Comparison of ENCODE assay signal across 1 cellular context in the genomic region with DNA sequence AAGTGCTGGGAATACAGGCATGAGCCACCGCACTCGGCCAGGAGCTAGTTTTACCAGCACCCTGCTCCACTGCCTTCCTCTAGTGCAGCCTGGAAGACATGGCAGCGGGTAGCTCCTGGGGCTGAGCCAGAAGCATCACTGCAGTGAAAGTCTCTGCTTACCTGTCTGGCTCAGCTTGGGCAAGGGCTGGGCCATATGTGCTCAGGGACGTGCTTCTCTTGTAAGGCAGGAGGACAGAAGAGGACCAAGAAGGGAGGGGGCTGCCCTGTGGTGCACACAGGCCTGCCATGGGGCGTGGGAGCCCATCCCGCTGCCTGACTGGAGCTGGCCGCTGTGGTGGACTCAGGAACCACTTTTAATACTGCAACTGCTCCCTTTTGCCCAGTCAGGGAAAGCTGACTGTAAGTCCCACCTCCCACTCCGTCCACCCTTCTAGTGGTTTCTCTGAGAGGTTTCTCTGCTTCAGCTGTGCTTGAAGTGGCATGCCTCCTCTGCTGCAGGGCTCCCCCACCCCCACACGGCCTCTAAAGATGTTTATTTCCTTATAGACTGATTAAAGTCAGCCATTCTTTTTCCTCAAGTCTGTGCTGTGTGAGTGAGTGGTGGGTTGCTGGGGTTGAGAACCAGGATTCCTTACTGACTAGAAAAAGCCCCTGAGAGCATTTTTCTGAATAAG.
TF ChIP-seq lines count a peak whose summit lies in the region.

No MANE protein-coding gene starts in this region.

TF ChIP-seq in HepG2, 621 proteins besides CTCF, POLR2A, EP300 and RAD21:
- TF ChIP-seq YY1 (IDR thresholded peaks at IDR 0.05; ENCODE audit: insufficient read depth, insufficient replicate concordance, low read depth, low read length), result no peak
- peak; percentile 20 for TF ChIP-seq POLR2G (IDR thresholded peaks at IDR 0.05; ENCODE audit: low read depth, low read length)
- TF ChIP-seq AGO2 (optimal IDR thresholded peaks at IDR 0.05; ENCODE audit: low read depth, low read length), result peak; percentile 30
- TF ChIP-seq, protein P1, sequence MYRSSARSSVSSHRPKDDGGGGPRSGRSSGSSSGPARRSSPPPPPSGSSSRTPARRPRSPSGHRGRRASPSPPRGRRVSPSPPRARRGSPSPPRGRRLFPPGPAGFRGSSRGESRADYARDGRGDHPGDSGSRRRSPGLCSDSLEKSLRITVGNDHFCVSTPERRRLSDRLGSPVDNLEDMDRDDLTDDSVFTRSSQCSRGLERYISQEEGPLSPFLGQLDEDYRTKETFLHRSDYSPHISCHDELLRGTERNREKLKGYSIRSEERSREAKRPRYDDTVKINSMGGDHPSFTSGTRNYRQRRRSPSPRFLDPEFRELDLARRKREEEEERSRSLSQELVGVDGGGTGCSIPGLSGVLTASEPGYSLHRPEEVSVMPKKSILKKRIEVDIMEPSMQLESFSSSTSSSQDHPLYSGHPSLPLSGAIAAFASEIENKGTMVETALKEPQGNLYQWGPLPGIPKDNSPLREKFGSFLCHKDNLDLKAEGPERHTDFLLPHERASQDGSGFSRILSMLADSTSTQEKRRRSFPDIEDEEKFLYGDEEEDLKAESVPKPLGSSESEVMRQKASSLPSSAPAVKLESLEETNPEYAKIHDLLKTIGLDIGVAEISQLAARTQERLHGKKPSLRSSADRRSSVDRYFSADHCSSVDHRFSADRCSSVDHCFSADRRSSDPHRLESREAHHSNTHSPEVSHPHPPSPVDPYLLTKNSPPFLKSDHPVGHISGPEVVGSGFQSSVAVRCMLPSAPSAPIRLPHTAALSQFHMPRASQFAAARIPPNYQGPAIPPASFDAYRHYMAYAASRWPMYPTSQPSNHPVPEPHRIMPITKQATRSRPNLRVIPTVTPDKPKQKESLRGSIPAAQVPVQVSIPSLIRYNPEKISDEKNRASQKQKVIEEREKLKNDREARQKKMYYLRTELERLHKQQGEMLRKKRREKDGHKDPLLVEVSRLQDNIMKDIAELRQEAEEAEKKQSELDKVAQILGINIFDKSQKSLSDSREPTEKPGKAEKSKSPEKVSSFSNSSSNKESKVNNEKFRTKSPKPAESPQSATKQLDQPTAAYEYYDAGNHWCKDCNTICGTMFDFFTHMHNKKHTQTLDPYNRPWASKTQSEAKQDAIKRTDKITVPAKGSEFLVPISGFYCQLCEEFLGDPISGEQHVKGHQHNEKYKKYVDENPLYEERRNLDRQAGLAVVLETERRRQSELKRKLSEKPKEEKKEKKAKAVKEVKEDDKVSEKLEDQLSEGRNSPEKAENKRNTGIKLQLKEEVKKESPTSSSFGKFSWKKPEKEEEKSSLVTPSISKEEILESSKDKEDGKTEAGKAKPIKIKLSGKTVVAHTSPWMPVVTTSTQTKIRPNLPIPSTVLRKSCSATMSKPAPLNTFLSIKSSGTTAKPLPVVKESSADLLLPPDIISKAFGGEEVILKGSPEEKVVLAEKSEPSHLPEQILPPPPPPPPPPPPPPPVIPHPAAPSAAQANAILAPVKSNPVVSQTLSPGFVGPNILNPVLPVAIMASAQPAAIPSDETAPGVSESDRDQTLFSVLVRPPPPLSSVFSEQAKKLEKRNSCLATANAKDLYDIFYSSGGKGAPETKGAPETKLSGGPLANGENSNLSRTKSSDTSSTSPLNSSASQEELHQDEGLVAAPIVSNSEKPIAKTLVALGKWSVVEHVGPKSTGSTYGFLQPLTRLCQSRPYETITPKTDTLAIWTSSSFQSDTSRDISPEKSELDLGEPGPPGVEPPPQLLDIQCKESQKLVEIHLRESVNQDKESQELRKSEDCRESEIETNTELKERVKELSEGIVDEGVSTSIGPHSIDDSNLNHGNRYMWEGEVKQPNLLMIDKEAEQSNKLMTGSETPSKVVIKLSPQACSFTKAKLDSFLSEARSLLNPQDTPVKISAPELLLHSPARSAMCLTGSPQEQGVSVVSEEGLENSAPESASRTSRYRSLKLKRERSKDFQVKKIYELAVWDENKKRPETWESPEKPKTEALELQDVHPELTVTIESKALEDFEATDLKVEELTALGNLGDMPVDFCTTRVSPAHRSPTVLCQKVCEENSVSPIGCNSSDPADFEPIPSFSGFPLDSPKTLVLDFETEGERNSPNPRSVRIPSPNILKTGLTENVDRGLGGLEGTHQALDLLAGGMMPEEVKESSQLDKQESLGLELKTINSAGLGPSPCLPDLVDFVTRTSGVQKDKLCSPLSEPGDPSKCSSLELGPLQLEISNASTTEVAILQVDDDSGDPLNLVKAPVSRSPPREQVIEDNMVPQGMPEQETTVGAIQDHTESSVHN (CRISPR knock-in tag; IDR thresholded peaks at IDR 0.05), result no peak
